Comparison of ENCODE assay signal across 8 cellular contexts in genomic region chr2:175251425-175252041, GRCh38.
A peak's percentile ranks its signal among the peaks of the same experiment; 100 is the strongest.
DNase-seq lines count a peak whose midpoint lies in the region; ATAC-seq and TF ChIP-seq lines count a peak whose summit lies in the region.

No MANE protein-coding gene starts in this region.

- H3K4me2 ChIP-seq in hepatocyte: no peak overlapping the region

- H3K27ac Mint-ChIP-seq in type B pancreatic cell: no peak overlapping the region
- no peak overlapping the region for H3K27ac Mint-ChIP-seq in activated CD4-positive, alpha-beta memory T cell treated with anti-CD3 and anti-CD28 coated beads, Interleukin-2, amount 10 ng/mL, durations not matched to agents 7 days and 5 days

- no peak overlapping the region for H3K27ac ChIP-seq in VCaP
- H3K27ac ChIP-seq in hepatocyte: no peak overlapping the region

- no peak overlapping the region for H2AFZ ChIP-seq in hepatocyte

- no peaks in the 10 kb centered on the region for H4K20me1 ChIP-seq in hepatocyte (ENCODE audit: insufficient read depth, poor library complexity, severe bottlenecking)

- no peak overlapping the region for H3K4me3 Mint-ChIP-seq in type B pancreatic cell
- H3K4me3 Mint-ChIP-seq in activated CD4-positive, alpha-beta memory T cell treated with anti-CD3 and anti-CD28 coated beads, Interleukin-2, amount 10 ng/mL, durations not matched to agents 7 days and 5 days: no peak overlapping the region

- no peaks in the 10 kb centered on the region for H3K36me3 ChIP-seq in hepatocyte (replicated peaks; ENCODE audit: insufficient read depth, low read depth)

- peak; percentile 83 for TF ChIP-seq CTCF in VCaP (conservative IDR thresholded peaks at IDR 0.05)
- peak; percentile 70 for TF ChIP-seq CTCF in hepatocyte (IDR thresholded peaks at IDR 0.05; ENCODE audit: poor library complexity)
- peak; percentile 87 for TF ChIP-seq CTCF in type B pancreatic cell (conservative IDR thresholded peaks at IDR 0.05)

- H3K9me2 ChIP-seq in hepatocyte (replicated peaks; ENCODE audit: insufficient read depth): no peaks in the 10 kb centered on the region

- POLR2A ChIA-PET in activated CD4-positive, alpha-beta memory T cell treated with anti-CD3 and anti-CD28 coated beads, Interleukin-2, amount 10 ng/mL, durations not matched to agents 7 days and 5 days (lab: Charles Lee): no interaction called here

- no peaks in the 10 kb centered on the region for H3K36me3 Mint-ChIP-seq in type B pancreatic cell
- H3K36me3 Mint-ChIP-seq in activated CD4-positive, alpha-beta memory T cell treated with anti-CD3 and anti-CD28 coated beads, Interleukin-2, amount 10 ng/mL, durations not matched to agents 7 days and 5 days (ENCODE audit: low read depth): peaks cover 3% of the 10 kb centered on the region

- peaks cover 14% of the 10 kb centered on the region for H3K27me3 ChIP-seq in hepatocyte

- DNase-seq in activated T-cell treated with anti-CD3 and anti-CD28 coated beads for 24 hours (ENCODE audit: low read depth) (peak; percentile 12), M059J (ENCODE audit: low read depth) (peak; percentile 41), hepatocyte (ENCODE audit: low spot score) (peak; percentile 57), type B pancreatic cell (ENCODE audit: extremely low spot score, unreplicated experiment) (no peak)
- no peak for DNase-seq in activated T-cell treated with anti-CD3 and anti-CD28 coated beads, Interleukin-2, amount 50 U/mL, for 1 hour
- DNase-seq in activated CD4-positive, alpha-beta memory T cell treated with anti-CD3 and anti-CD28 coated beads, Interleukin-2, amount 10 ng/mL, durations not matched to agents 7 days and 5 days: no peak

- no peaks in the 10 kb centered on the region for H3K9me3 ChIP-seq in hepatocyte (ENCODE audit: low read depth)

- H3K27me3 Mint-ChIP-seq in type B pancreatic cell: peaks cover 31% of the 10 kb centered on the region
- peaks cover 32% of the 10 kb centered on the region for H3K27me3 Mint-ChIP-seq in activated CD4-positive, alpha-beta memory T cell treated with anti-CD3 and anti-CD28 coated beads, Interleukin-2, amount 10 ng/mL, durations not matched to agents 7 days and 5 days

- no peaks in the 10 kb centered on the region for H3K79me2 ChIP-seq in hepatocyte

- no peaks in the 10 kb centered on the region for H3K4me1 ChIP-seq in hepatocyte (ENCODE audit: insufficient read depth)

- CTCF ChIA-PET in activated CD4-positive, alpha-beta memory T cell treated with anti-CD3 and anti-CD28 coated beads, Interleukin-2, amount 10 ng/mL, durations not matched to agents 7 days and 5 days (lab: Charles Lee): interaction anchor here (0.7 to 2.7 kb wide), 30 partner anchors 9 to 851 kb away, joined by 3 to 37 read pairs (median 4); no protein-coding TSS in a partner anchor

- peaks cover 6% of the 10 kb centered on the region for H3K9me3 Mint-ChIP-seq in type B pancreatic cell
- no peaks in the 10 kb centered on the region for H3K9me3 Mint-ChIP-seq in activated CD4-positive, alpha-beta memory T cell treated with anti-CD3 and anti-CD28 coated beads, Interleukin-2, amount 10 ng/mL, durations not matched to agents 7 days and 5 days

- H3K4me1 Mint-ChIP-seq in type B pancreatic cell (ENCODE audit: unreplicated experiment): peaks cover 4% of the 10 kb centered on the region
- peaks cover 1% of the 10 kb centered on the region for H3K4me1 Mint-ChIP-seq in activated CD4-positive, alpha-beta memory T cell treated with anti-CD3 and anti-CD28 coated beads, Interleukin-2, amount 10 ng/mL, durations not matched to agents 7 days and 5 days

- no peak for ATAC-seq in GM19455 (IDR thresholded peaks at IDR 0.05; ENCODE audit: unreplicated experiment)

- no peak overlapping the region for H3K4me3 ChIP-seq in hepatocyte

- 24% methylated on average over 5 of the region's 5 CpGs for WGBS in hepatocyte (ENCODE audit: low lambda C conversion rate, missing lambda C conversion rate)

Comparison
In these comparisons a context has a peak if more than half of its experiments do, and no peak if none do; other contexts are left out.
1. DNase-seq: peak in activated T-cell treated with anti-CD3 and anti-CD28 coated beads for 24 hours (single experiment), M059J (single experiment) and hepatocyte (single experiment); none in activated T-cell treated with anti-CD3 and anti-CD28 coated beads, Interleukin-2, amount 50 U/mL, for 1 hour (single experiment), type B pancreatic cell (single experiment) and activated CD4-positive, alpha-beta memory T cell treated with anti-CD3 and anti-CD28 coated beads, Interleukin-2, amount 10 ng/mL, durations not matched to agents 7 days and 5 days (single experiment).
2. Peak in every context shown above with its lines, with median percentiles within 50 percentile points of each other: CTCF ChIP-seq.